ENCODE assay signal across 8 cellular contexts in the genomic region with DNA sequence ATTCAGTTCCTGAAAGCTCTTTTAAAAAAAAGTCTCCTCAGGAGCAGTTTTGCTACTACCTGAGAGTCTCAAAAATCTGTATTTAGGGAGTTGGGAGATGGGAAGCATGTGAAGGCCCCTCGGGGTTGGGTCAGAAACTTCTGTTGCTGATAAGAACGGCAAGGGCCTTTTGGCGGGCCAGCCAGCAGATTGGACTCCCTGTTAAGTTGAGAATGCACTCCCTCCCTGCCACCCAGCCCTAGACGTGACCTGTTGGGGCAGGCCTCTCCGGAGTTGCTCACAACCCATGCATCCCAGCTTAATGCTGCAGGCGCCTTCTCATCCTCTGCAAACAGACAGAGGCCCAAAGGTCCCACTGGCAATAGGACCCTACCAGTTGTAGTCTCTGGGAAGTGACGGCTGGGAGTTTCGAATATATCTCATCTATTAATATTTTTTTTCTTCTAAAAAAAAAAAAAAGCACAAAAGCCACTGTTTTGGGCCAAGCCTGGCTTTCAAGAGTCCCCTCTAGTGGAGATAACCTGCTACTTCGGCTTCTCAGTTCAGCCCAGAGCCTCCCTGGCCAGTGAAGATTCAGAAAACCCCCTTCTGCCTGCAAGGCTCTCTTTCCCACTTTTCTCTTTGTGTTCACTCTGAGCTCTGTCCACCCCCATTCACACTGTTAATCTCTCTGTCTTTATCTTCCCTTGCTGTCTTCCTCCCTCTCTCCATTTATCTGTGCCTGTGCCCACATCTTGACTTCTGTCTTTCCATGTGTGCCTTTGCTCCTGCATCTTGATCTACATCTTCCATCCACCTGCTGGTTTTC. TPM values are rescaled to one million over a fixed set of nuclear protein-coding genes. Genes with fewer than 3 reads are reported as not detected.
DNase-seq lines count a peak whose midpoint lies in the region; ATAC-seq and TF ChIP-seq lines count a peak whose summit lies in the region.

No MANE protein-coding gene starts in this region.

- H3K4me3 ChIP-seq in BJ (ENCODE audit: low read depth, low read length) (no peak overlapping the region), thyroid gland (replicated peaks in 1 of 3) (no peak overlapping the region)

- peak overlapping the region in 2 of 3 donors; percentile 7 to 50 for H3K27ac ChIP-seq in thyroid gland

- H3K27ac Mint-ChIP-seq in MCF 10A (ENCODE audit: low read depth, unreplicated experiment): peak overlapping the region; percentile 81
- no peak overlapping the region for H3K27ac Mint-ChIP-seq in activated CD4-positive, alpha-beta memory T cell treated with anti-CD3 and anti-CD28 coated beads, Interleukin-2, amount 10 ng/mL, durations not matched to agents 7 days and 5 days

- no peaks in the 10 kb centered on the region for H3K36me3 Mint-ChIP-seq in MCF 10A (ENCODE audit: insufficient read depth, unreplicated experiment)
- H3K36me3 Mint-ChIP-seq in activated CD4-positive, alpha-beta memory T cell treated with anti-CD3 and anti-CD28 coated beads, Interleukin-2, amount 10 ng/mL, durations not matched to agents 7 days and 5 days (ENCODE audit: low read depth): no peaks in the 10 kb centered on the region

- CTCF ChIA-PET in BJ (lab: Yijun Ruan, JAX) (interaction anchor here (0.6 to 15.8 kb wide), 36 partner anchors 9 to 314 kb away, joined by 3 to 351 read pairs (median 4); no protein-coding TSS in a partner anchor), MCF 10A (lab: Yijun Ruan, JAX) (interaction anchor here (0.6 to 19.5 kb wide), 68 partner anchors 9 to 1709 kb away, joined by 3 to 1037 read pairs (median 4); no protein-coding TSS in a partner anchor)
- CTCF ChIA-PET in activated CD4-positive, alpha-beta memory T cell treated with anti-CD3 and anti-CD28 coated beads, Interleukin-2, amount 10 ng/mL, durations not matched to agents 7 days and 5 days (lab: Charles Lee): interaction anchor here (0.7 to 1.6 kb wide), 5 partner anchors 110 to 1455 kb away, joined by 3 to 12 read pairs (median 4); no protein-coding TSS in a partner anchor

- no peaks in the 10 kb centered on the region for H3K36me3 ChIP-seq in BJ (ENCODE audit: control insufficient read depth, insufficient read depth, low read length)
- H3K36me3 ChIP-seq in thyroid gland: no peaks in the 10 kb centered on the region

- no peaks in the 10 kb centered on the region for H3K9me3 Mint-ChIP-seq in MCF 10A (ENCODE audit: unreplicated experiment)
- no peaks in the 10 kb centered on the region for H3K9me3 Mint-ChIP-seq in activated CD4-positive, alpha-beta memory T cell treated with anti-CD3 and anti-CD28 coated beads, Interleukin-2, amount 10 ng/mL, durations not matched to agents 7 days and 5 days

- 51 to 58% methylated on average over 8 to 9 of the region's 9 CpGs for WGBS in thyroid gland, 2 donors

- H3K4me1 Mint-ChIP-seq in MCF 10A (ENCODE audit: insufficient read depth, unreplicated experiment): peaks cover 60% of the 10 kb centered on the region
- H3K4me1 Mint-ChIP-seq in activated CD4-positive, alpha-beta memory T cell treated with anti-CD3 and anti-CD28 coated beads, Interleukin-2, amount 10 ng/mL, durations not matched to agents 7 days and 5 days: peaks cover 8% of the 10 kb centered on the region

- peaks cover 59 to 71% of the 10 kb centered on the region in 2 donors for H3K4me1 ChIP-seq in thyroid gland

- intact Hi-C loops in MCF 10A (cut with micrococcal nuclease) (loop anchor here (1.0 kb wide), 6 partner anchors 32 to 217 kb away; no protein-coding TSS in a partner anchor), thyroid gland (cut with DNase I) (loop anchor here (10.0 kb wide), 1 partner anchor 54 kb away; no protein-coding TSS in a partner anchor)

- no peaks in the 10 kb centered on the region for H3K27me3 Mint-ChIP-seq in MCF 10A (ENCODE audit: insufficient read depth, unreplicated experiment)
- peaks cover 67% of the 10 kb centered on the region for H3K27me3 Mint-ChIP-seq in activated CD4-positive, alpha-beta memory T cell treated with anti-CD3 and anti-CD28 coated beads, Interleukin-2, amount 10 ng/mL, durations not matched to agents 7 days and 5 days

- peak; percentile 56 for ATAC-seq in GM19035 (IDR thresholded peaks at IDR 0.05; ENCODE audit: unreplicated experiment)
- ATAC-seq in GM21360 (IDR thresholded peaks at IDR 0.05; ENCODE audit: unreplicated experiment): no peak

- TF ChIP-seq POLR2A in thyroid gland (IDR thresholded peaks at IDR 0.05): no peak

- POLR2A ChIA-PET in BJ (lab: Charles Lee) (no interaction called here), MCF 10A (lab: Yijun Ruan, JAX) (interaction anchor here (0.6 to 14.6 kb wide), 29 partner anchors 10 to 1566 kb away, joined by 3 to 186 read pairs (median 6); no protein-coding TSS in a partner anchor)
- POLR2A ChIA-PET in activated CD4-positive, alpha-beta memory T cell treated with anti-CD3 and anti-CD28 coated beads, Interleukin-2, amount 10 ng/mL, durations not matched to agents 7 days and 5 days (lab: Charles Lee): no interaction called here

- H3K27me3 ChIP-seq in BJ (ENCODE audit: control insufficient read depth, insufficient read depth, low read length): no peaks in the 10 kb centered on the region
- no peaks in the 10 kb centered on the region for H3K27me3 ChIP-seq in thyroid gland

- no peak for DNase-seq in BJ (ENCODE audit: low read depth)
- DNase-seq in NCI-H2196 (lab: John Stamatoyannopoulos, UW; ENCODE audit: unreplicated experiment): peak; percentile 45
- DNase-seq in MCF 10A (ENCODE audit: unreplicated experiment): peak; percentile 93
- peak; percentile 54 for DNase-seq in kidney tubule cell (ENCODE audit: low spot score)
- DNase-seq in thyroid gland: no peak
- DNase-seq in activated CD4-positive, alpha-beta memory T cell treated with anti-CD3 and anti-CD28 coated beads, Interleukin-2, amount 10 ng/mL, durations not matched to agents 7 days and 5 days: no peak

- H3K4me3 Mint-ChIP-seq in MCF 10A (ENCODE audit: unreplicated experiment): no peak overlapping the region
- no peak overlapping the region for H3K4me3 Mint-ChIP-seq in activated CD4-positive, alpha-beta memory T cell treated with anti-CD3 and anti-CD28 coated beads, Interleukin-2, amount 10 ng/mL, durations not matched to agents 7 days and 5 days

- BruUV-seq in MCF 10A (replicated peaks; lab: Mats Ljungman, UMichigan): no TSS peak

- TF ChIP-seq CTCF in BJ (IDR thresholded peaks at IDR 0.05; ENCODE audit: insufficient read depth, low read depth, low read length) (peak; percentile 86), MCF 10A (IDR thresholded peaks at IDR 0.05; ENCODE audit: unreplicated experiment) (peak; percentile 98), thyroid gland (IDR thresholded peaks at IDR 0.05) (peak; percentile 39 to 86 (median 67))

- no peaks in the 10 kb centered on the region for H3K9me3 ChIP-seq in thyroid gland

RNA-seq across cellular contexts. Expression of a gene that starts 5.3 kb away (rescaled TPM):
- polyA plus RNA-seq in BJ (2011; rRNA removed): 1.9 and 2.7 TPM in 2 replicates
- 5.7 and 9.6 TPM in 2 replicates for polyA minus RNA-seq in BJ (2011; rRNA and poly(A)+ RNA removed)
- 59.2 and 69.7 TPM in 2 replicates for total RNA-seq in MCF 10A (2022)
- total RNA-seq in thyroid gland: 10 to 100 TPM; 12.2 to 45.7 (median 21.8) TPM
- under 1 TPM; 0.43 to 0.65 TPM for total RNA-seq in activated CD4-positive, alpha-beta memory T cell treated with anti-CD3 and anti-CD28 coated beads, Interleukin-2, amount 10 ng/mL, durations not matched to agents 7 days and 5 days

Comparison
In these comparisons a context has a peak if more than half of its experiments do, and no peak if none do; other contexts are left out.
1. DNase-seq: peak in NCI-H2196 (single experiment), MCF 10A (single experiment) and kidney tubule cell (single experiment); none in BJ (single experiment), thyroid gland (0 of 2) and activated CD4-positive, alpha-beta memory T cell treated with anti-CD3 and anti-CD28 coated beads, Interleukin-2, amount 10 ng/mL, durations not matched to agents 7 days and 5 days (single experiment).
2. RNA of a gene that starts 5.3 kb away (total RNA-seq): 59.2 to 69.7 TPM in MCF 10A and 12.2 to 45.7 TPM in thyroid gland; 0.43 to 0.65 TPM in activated CD4-positive, alpha-beta memory T cell treated with anti-CD3 and anti-CD28 coated beads, Interleukin-2, amount 10 ng/mL, durations not matched to agents 7 days and 5 days; every median in the first group is over 4 times any median in the second.
3. Peak in every context shown above with its lines, with median percentiles within 50 percentile points of each other: CTCF ChIP-seq.